Comparison of ENCODE assay signal across 10 cellular contexts in genomic region chr7:137878333-137878961, GRCh38. TPM values are rescaled to one million over a fixed set of nuclear protein-coding genes. Genes with fewer than 3 reads are reported as not detected.
DNase-seq lines count a peak whose midpoint lies in the region; ATAC-seq and TF ChIP-seq lines count a peak whose summit lies in the region.
"Had no signal": no experiment of that assay in that cellular context is flagged by ENCODE, and none has a peak within 500 bp of the region (broad histone marks: within the 10 kb centered on the region; RNA-seq: fewer than 3 reads in every experiment).

No MANE protein-coding gene starts in this region.

- peak; percentile 54 for DNase-seq in AG10803 (ENCODE audit: low read depth)
- peak in 2 of 3 donors; percentile 21 to 68 for DNase-seq in Peyer's patch
- DNase-seq in foreskin fibroblast = peak; percentile 20 to 43
- no peak for DNase-seq in NCI-H345 (lab: John Stamatoyannopoulos, UW)
- DNase-seq: NCI-H2029 treated with DMSO at 0.1 percent for 48 hours; stimulated activated CD4-positive, alpha-beta T cell treated with anti-CD3 and anti-CD28 coated beads, Interleukin-2, amount 100 ng/mL, for 24 hours had no signal

- H3K36me3 ChIP-seq in Peyer's patch (peaks cover 0 to 84% (median 10%) of the 10 kb centered on the region in 3 donors), neutrophil (peaks cover 19% of the 10 kb centered on the region)

- H3K9me3 ChIP-seq in Peyer's patch (no peaks in the 10 kb centered on the region), neutrophil (no peaks in the 10 kb centered on the region)

- H3K27me3 ChIP-seq in Peyer's patch = no peaks in the 10 kb centered on the region
- H3K27me3 ChIP-seq in neutrophil = no peaks in the 10 kb centered on the region

- H3K4me1 ChIP-seq in Peyer's patch (no peaks in the 10 kb centered on the region), neutrophil (ENCODE audit: control insufficient read depth in 1 of 2, insufficient read depth in 1 of 2, low read depth in 1 of 2, low read length in 1 of 2) (peaks cover 43 to 49% of the 10 kb centered on the region in 2 experiments)

- H3K27ac ChIP-seq in Peyer's patch (peak overlapping the region in 1 of 4 donors; percentile 26), neutrophil (peak overlapping the region; percentile 82)

- H3K4me3 ChIP-seq in AG10803 (ENCODE audit: low read length) (no peak overlapping the region), Peyer's patch (no peak overlapping the region), foreskin fibroblast (ENCODE audit: low read depth in 1 of 2, low read length in 2 of 2) (no peak overlapping the region), neutrophil (ENCODE audit: low read depth in 1 of 2, low read length in 1 of 2) (no peak overlapping the region)

- no peak for TF ChIP-seq CTCF in AG10803 (conservative IDR thresholded peaks at IDR 0.05; ENCODE audit: low read length)
- no peak for TF ChIP-seq CTCF in Peyer's patch (IDR thresholded peaks at IDR 0.05)
- no peak for TF ChIP-seq CTCF in foreskin fibroblast (IDR thresholded peaks at IDR 0.05; ENCODE audit: low read depth, low read length)
- TF ChIP-seq CTCF in neutrophil (IDR thresholded peaks at IDR 0.05) = no peak

- no peak for ATAC-seq in GM18868 (IDR thresholded peaks at IDR 0.05; ENCODE audit: unreplicated experiment)
- ATAC-seq in GM21528 (IDR thresholded peaks at IDR 0.05; ENCODE audit: low FRiP score, unreplicated experiment) = no peak
- no peak for ATAC-seq in GM21737 (IDR thresholded peaks at IDR 0.05; ENCODE audit: unreplicated experiment)

- TF ChIP-seq POLR2A in Peyer's patch (IDR thresholded peaks at IDR 0.05) = no peak

RNA-seq across cellular contexts. Expression of gene DGKI, which starts 31.7 kb away (rescaled TPM):
- total RNA-seq in Peyer's patch = under 1 TPM in 3 of 4 donors, not detected in 1; 0.19 to 0.40 (median 0.35) TPM
